In genomic region chr1:211520641-211521040, GRCh38 we compare ENCODE assay signal across 22 cellular contexts. TPM values are rescaled to one million over a fixed set of nuclear protein-coding genes. Genes with fewer than 3 reads are reported as not detected.
A peak's percentile ranks its signal among the peaks of the same experiment; 100 is the strongest.
DNase-seq lines count a peak whose midpoint lies in the region; ATAC-seq and TF ChIP-seq lines count a peak whose summit lies in the region.
"Had no signal": no experiment of that assay in that cellular context is flagged by ENCODE, and none has a peak within 500 bp of the region (broad histone marks: within the 10 kb centered on the region; RNA-seq: fewer than 3 reads in every experiment).

No MANE protein-coding gene starts in this region.

- H3K36me3 ChIP-seq in fibroblast of lung (ENCODE audit: control insufficient read depth, insufficient read depth, low read length) (no peaks in the 10 kb centered on the region), osteoblast (ENCODE audit: insufficient read depth, low read length) (no peaks in the 10 kb centered on the region)
- H3K36me3 ChIP-seq: esophagus squamous epithelium, prostate gland, spleen, upper lobe of right lung had no signal

- H3K9ac ChIP-seq in fibroblast of lung (ENCODE audit: insufficient read depth, low read length) = no peak overlapping the region

- no peaks in the 10 kb centered on the region for H3K9me3 ChIP-seq in fibroblast of lung (ENCODE audit: control insufficient read depth, insufficient read depth, low read depth, low read length)
- H3K9me3 ChIP-seq in osteoblast (ENCODE audit: low read depth, low read length) = no peaks in the 10 kb centered on the region
- H3K9me3 ChIP-seq: esophagus squamous epithelium, prostate gland, spleen, upper lobe of right lung had no signal

- no peak overlapping the region for H3K27ac ChIP-seq in fibroblast of lung (ENCODE audit: insufficient read depth, low read length)
- no peak overlapping the region for H3K27ac ChIP-seq in osteoblast (ENCODE audit: low read depth, low read length)
- H3K27ac ChIP-seq: esophagus squamous epithelium, prostate gland, spleen, upper lobe of right lung, VCaP had no signal

- H3K4me3 ChIP-seq in fibroblast of lung (replicated peaks in 1 of 4; ENCODE audit: control extremely low read depth in 1 of 4, insufficient read depth in 1 of 4, low read depth in 3 of 4, low read length in 4 of 4) (no peak overlapping the region), osteoblast (ENCODE audit: insufficient read depth, low read length) (no peak overlapping the region)
- H3K4me3 ChIP-seq: esophagus squamous epithelium, prostate gland, spleen, upper lobe of right lung had no signal

- H3K27me3 ChIP-seq in fibroblast of lung (ENCODE audit: control insufficient read depth, insufficient read depth, low read length) = peaks cover 6% of the 10 kb centered on the region
- no peaks in the 10 kb centered on the region for H3K27me3 ChIP-seq in osteoblast (ENCODE audit: insufficient read depth, low read length)
- H3K27me3 ChIP-seq: esophagus squamous epithelium, spleen, upper lobe of right lung had no signal

- DNase-seq in NCI-H2171 treated with DMSO at 0.1 percent for 48 hours (lab: John Stamatoyannopoulos, UW) (peak; percentile 29), NCI-H2171 (lab: John Stamatoyannopoulos, UW) (no peak), RKO (ENCODE audit: low spot score) (peak; percentile 14), fibroblast of lung (ENCODE audit: low read depth in 2 of 2) (peak; percentile 28 to 30), osteoblast (ENCODE audit: insufficient read length, low spot score, missing footprints) (no peak), RPMI8226 (no peak)
- DNase-seq in activated CD4-positive, alpha-beta T cell treated with anti-CD3 and anti-CD28 coated beads, Interleukin-2, amount 50 U/mL, for 1 hour = no peak
- DNase-seq: activated CD8-positive, alpha-beta memory T cell treated with anti-CD3 and anti-CD28 coated beads, Interleukin-2, amount 10 ng/mL, durations not matched to agents 7 days and 5 days; activated effector memory CD4-positive, alpha-beta T cell treated with Interleukin-2 at 50 U/mL for 16 hours; aorta; dermis blood vessel endothelial cell; esophagus squamous epithelium; GDM1; KBM-7; naive thymus-derived CD4-positive, alpha-beta T cell; NCI-H446; spleen; stimulated activated naive CD8-positive, alpha-beta T cell treated with anti-CD3 and anti-CD28 coated beads, Interleukin-15, Interleukin-2, amounts not matched to agents 100 U/mL and 50 U/mL, for 24 hours; upper lobe of right lung had no signal

- no peak overlapping the region for H3K4me2 ChIP-seq in fibroblast of lung (ENCODE audit: extremely low read depth, insufficient read depth, low read length)
- H3K4me2 ChIP-seq in osteoblast (ENCODE audit: insufficient read depth, low read length) = no peak overlapping the region

- H4K20me1 ChIP-seq in fibroblast of lung (ENCODE audit: control insufficient read depth, extremely low read depth, insufficient read depth, low read length) = no peaks in the 10 kb centered on the region
- no peaks in the 10 kb centered on the region for H4K20me1 ChIP-seq in osteoblast (ENCODE audit: insufficient read depth, low read length)

- H3K79me2 ChIP-seq in fibroblast of lung (ENCODE audit: control insufficient read depth, insufficient read depth, low read length) (no peaks in the 10 kb centered on the region), osteoblast (ENCODE audit: insufficient read depth, low read length) (no peaks in the 10 kb centered on the region)

- no peak overlapping the region for H2AFZ ChIP-seq in fibroblast of lung (ENCODE audit: low read length)
- no peak overlapping the region for H2AFZ ChIP-seq in osteoblast (ENCODE audit: low read length)

- H3K4me1 ChIP-seq in fibroblast of lung (ENCODE audit: control insufficient read depth, extremely low read depth, insufficient read depth, low read length) = peaks cover 3% of the 10 kb centered on the region
- peaks cover 3% of the 10 kb centered on the region for H3K4me1 ChIP-seq in osteoblast (ENCODE audit: insufficient read depth, low read length)
- H3K4me1 ChIP-seq: prostate gland, upper lobe of right lung had no signal

- no peak for ATAC-seq in esophagus mucosa
- ATAC-seq: activated CD8-positive, alpha-beta memory T cell treated with anti-CD3 and anti-CD28 coated beads, Interleukin-2, amount 10 ng/mL, durations not matched to agents 7 days and 5 days; naive thymus-derived CD4-positive, alpha-beta T cell; stimulated activated naive CD8-positive, alpha-beta T cell treated with anti-CD3 and anti-CD28 coated beads, Interleukin-15, Interleukin-2, amounts not matched to agents 100 U/mL and 50 U/mL, for 24 hours; upper lobe of right lung had no signal

- TF ChIP-seq CTCF in fibroblast of lung (conservative IDR thresholded peaks at IDR 0.05 in 1 of 2, IDR thresholded peaks at IDR 0.05 in 1 of 2; ENCODE audit: low read depth in 1 of 2, low read length in 2 of 2) = peak in 1 of 2 donors; percentile 25
- TF ChIP-seq CTCF in osteoblast (IDR thresholded peaks at IDR 0.05; ENCODE audit: extremely low read depth, low read depth, low read length) = peak; percentile 19

RNA-seq across cellular contexts. Expression of gene RD3, which starts 28.7 kb away (rescaled TPM):
- total RNA-seq in fibroblast of lung (not detected in 2 replicates), osteoblast (not detected in 2 replicates), esophagus mucosa (not detected)
- not detected in 2 replicates for polyA plus RNA-seq in fibroblast of lung
- not detected in 2 replicates for polyA plus RNA-seq in fibroblast of lung (2012)
- not detected in 2 replicates for polyA minus RNA-seq in fibroblast of lung (ENCODE audit: low replicate concordance)
- total RNA-seq: activated CD8-positive, alpha-beta memory T cell treated with anti-CD3 and anti-CD28 coated beads, Interleukin-2, amount 10 ng/mL, durations not matched to agents 7 days and 5 days; aorta; dermis blood vessel endothelial cell; naive thymus-derived CD4-positive, alpha-beta T cell; spleen had no signal
- polyA plus RNA-seq: aorta; naive thymus-derived CD4-positive, alpha-beta T cell; spleen had no signal

RNA-seq across cellular contexts. Expression of gene SLC30A1, which starts 58.3 kb away (rescaled TPM):
- total RNA-seq in fibroblast of lung (38.8 and 45.2 TPM in 2 replicates), osteoblast (39.5 and 49.9 TPM in 2 replicates), esophagus mucosa (14.1 TPM)
- 13.6 and 16.2 TPM in 2 replicates for polyA plus RNA-seq in fibroblast of lung
- 17.4 and 19.3 TPM in 2 replicates for polyA plus RNA-seq in fibroblast of lung (2012)
- 4.0 and 5.1 TPM in 2 replicates for polyA minus RNA-seq in fibroblast of lung (ENCODE audit: low replicate concordance)

Comparison
In these comparisons a context has a peak if more than half of its experiments do, and no peak if none do; other contexts are left out.
1. DNase-seq: peak in NCI-H2171 treated with DMSO at 0.1 percent for 48 hours (single experiment), RKO (single experiment) and fibroblast of lung (2 of 2); none in NCI-H2171 (single experiment), osteoblast (single experiment), activated CD4-positive, alpha-beta T cell treated with anti-CD3 and anti-CD28 coated beads, Interleukin-2, amount 50 U/mL, for 1 hour (single experiment) and RPMI8226 (single experiment).